In genomic region chr12:57782608-57783465, GRCh38 we compare ENCODE assay signal across 8 cellular contexts. TPM values are rescaled to one million over a fixed set of nuclear protein-coding genes. Genes with fewer than 3 reads are reported as not detected.
DNase-seq lines count a peak whose midpoint lies in the region; ATAC-seq and TF ChIP-seq lines count a peak whose summit lies in the region.

Gene TSFM, plus strand, starts transcription at chr12:57782787. Its CDS starts 15 bp downstream, at chr12:57782802.

- peak; percentile 86 for TF ChIP-seq POLR2A in GM15510 (IDR thresholded peaks at IDR 0.05; ENCODE audit: borderline replicate concordance, extremely low read depth, insufficient read length)

- DNase-seq in NCI-H1694 (lab: John Stamatoyannopoulos, UW) (peak; percentile 77), right cardiac atrium (peak; percentile 97 to 99 (median 99)), aorta (peak; percentile 98 to 100)

- H3K36me3 ChIP-seq in rectal smooth muscle tissue (ENCODE audit: control insufficient read depth, insufficient read depth, low read length) (peaks cover 17% of the 10 kb centered on the region), aorta (ENCODE audit: control insufficient read depth in 1 of 2, insufficient read depth in 2 of 2, low read length in 1 of 2) (peaks cover 2 to 7% of the 10 kb centered on the region in 2 donors)

- H3K9me3 Mint-ChIP-seq in T-helper 1 cell treated with Interleukin-12 subunit alpha and Interleukin-12 subunit beta and Interleukin-4 antibody, amounts not matched to agents 30 μg/mL and 1 μg/mL, for 36 hours = no peaks in the 10 kb centered on the region

- peaks cover 21% of the 10 kb centered on the region for H3K36me3 Mint-ChIP-seq in T-helper 1 cell treated with Interleukin-12 subunit alpha and Interleukin-12 subunit beta and Interleukin-4 antibody, amounts not matched to agents 30 μg/mL and 1 μg/mL, for 36 hours (ENCODE audit: low read depth)

- peak within 1 kb of the TSS; percentile 99 for H3K4me3 Mint-ChIP-seq in T-helper 1 cell treated with Interleukin-12 subunit alpha and Interleukin-12 subunit beta and Interleukin-4 antibody, amounts not matched to agents 30 μg/mL and 1 μg/mL, for 36 hours

- no peaks in the 10 kb centered on the region for H3K27me3 Mint-ChIP-seq in T-helper 1 cell treated with Interleukin-12 subunit alpha and Interleukin-12 subunit beta and Interleukin-4 antibody, amounts not matched to agents 30 μg/mL and 1 μg/mL, for 36 hours (ENCODE audit: low read depth)

- H3K27me3 ChIP-seq in right cardiac atrium (ENCODE audit: control insufficient read depth, insufficient read depth) (no peaks in the 10 kb centered on the region), rectal smooth muscle tissue (ENCODE audit: control insufficient read depth, insufficient read depth, low read length) (no peaks in the 10 kb centered on the region), aorta (ENCODE audit: control insufficient read depth in 1 of 2, insufficient read depth in 2 of 2, low read length in 1 of 2) (no peaks in the 10 kb centered on the region)

- intact Hi-C loops in right cardiac atrium (cut with DNase I) (no loop called here), aorta (cut with DNase I) (loop anchor here in 1 of 2 donors (5.0 kb wide), 1 partner anchor 124 kb away; no protein-coding TSS in a partner anchor)

- ATAC-seq in HG02885 (IDR thresholded peaks at IDR 0.05; ENCODE audit: poor library complexity, unreplicated experiment) (peak; percentile 85), right cardiac atrium (peak; percentile 84 to 92), aorta (ENCODE audit: low FRiP score) (peak; percentile 98)

- H3K27ac ChIP-seq in angular gyrus (ENCODE audit: low read depth, low read length) = peak within 1 kb of the TSS; percentile 49
- H3K27ac ChIP-seq in right cardiac atrium (ENCODE audit: low read length) = peak within 1 kb of the TSS; percentile 32
- peak within 1 kb of the TSS; percentile 64 for H3K27ac ChIP-seq in rectal smooth muscle tissue (ENCODE audit: low read depth, low read length)
- peak within 1 kb of the TSS in 1 of 2 donors; percentile 0 for H3K27ac ChIP-seq in aorta (ENCODE audit: low read depth in 1 of 2, low read length in 2 of 2)

- under 1% methylated on average over 45 of the region's 45 CpGs for WGBS in right cardiac atrium
- 0 to 1% methylated on average over 45 of the region's 45 CpGs for WGBS in aorta, 2 donors

- no peaks in the 10 kb centered on the region for H3K4me1 ChIP-seq in right cardiac atrium (ENCODE audit: control insufficient read depth, insufficient read depth, low read length)
- H3K4me1 ChIP-seq in rectal smooth muscle tissue (ENCODE audit: control insufficient read depth, insufficient read depth, low read length) = peaks cover 3% of the 10 kb centered on the region
- no peaks in the 10 kb centered on the region for H3K4me1 ChIP-seq in aorta (ENCODE audit: control insufficient read depth in 1 of 2, insufficient read depth in 2 of 2, low read length in 2 of 2)

- peak within 1 kb of the TSS; percentile 97 for H3K27ac Mint-ChIP-seq in T-helper 1 cell treated with Interleukin-12 subunit alpha and Interleukin-12 subunit beta and Interleukin-4 antibody, amounts not matched to agents 30 μg/mL and 1 μg/mL, for 36 hours

- H3K4me1 Mint-ChIP-seq in T-helper 1 cell treated with Interleukin-12 subunit alpha and Interleukin-12 subunit beta and Interleukin-4 antibody, amounts not matched to agents 30 μg/mL and 1 μg/mL, for 36 hours (ENCODE audit: low read depth) = peaks cover 38% of the 10 kb centered on the region

- H3K4me3 ChIP-seq in right cardiac atrium (ENCODE audit: low read length) (peak within 1 kb of the TSS; percentile 87), rectal smooth muscle tissue (ENCODE audit: low read length) (peak within 1 kb of the TSS; percentile 99), aorta (ENCODE audit: low read length in 2 of 2) (peak within 1 kb of the TSS; percentile 16 to 95)

- H3K9ac ChIP-seq in rectal smooth muscle tissue (ENCODE audit: low read length) = peak within 1 kb of the TSS; percentile 68

- H3K9me3 ChIP-seq in right cardiac atrium (ENCODE audit: control insufficient read depth, low read length) = no peaks in the 10 kb centered on the region
- H3K9me3 ChIP-seq in aorta (ENCODE audit: control insufficient read depth, low read length) = no peaks in the 10 kb centered on the region

RNA-seq across cellular contexts. Expression of gene TSFM, which starts in this region (rescaled TPM):
- total RNA-seq in right cardiac atrium = 10 to 100 TPM; 28.9 to 36.1 (median 33.0) TPM
- polyA plus RNA-seq in right cardiac atrium = 50.7 TPM
- total RNA-seq in aorta = 10 to 100 TPM; 15.0 to 17.2 TPM
- polyA plus RNA-seq in aorta = 10 to 100 TPM; 21.4 to 22.9 TPM
